ENCODE assay signal across 1 cellular context in the genomic region with DNA sequence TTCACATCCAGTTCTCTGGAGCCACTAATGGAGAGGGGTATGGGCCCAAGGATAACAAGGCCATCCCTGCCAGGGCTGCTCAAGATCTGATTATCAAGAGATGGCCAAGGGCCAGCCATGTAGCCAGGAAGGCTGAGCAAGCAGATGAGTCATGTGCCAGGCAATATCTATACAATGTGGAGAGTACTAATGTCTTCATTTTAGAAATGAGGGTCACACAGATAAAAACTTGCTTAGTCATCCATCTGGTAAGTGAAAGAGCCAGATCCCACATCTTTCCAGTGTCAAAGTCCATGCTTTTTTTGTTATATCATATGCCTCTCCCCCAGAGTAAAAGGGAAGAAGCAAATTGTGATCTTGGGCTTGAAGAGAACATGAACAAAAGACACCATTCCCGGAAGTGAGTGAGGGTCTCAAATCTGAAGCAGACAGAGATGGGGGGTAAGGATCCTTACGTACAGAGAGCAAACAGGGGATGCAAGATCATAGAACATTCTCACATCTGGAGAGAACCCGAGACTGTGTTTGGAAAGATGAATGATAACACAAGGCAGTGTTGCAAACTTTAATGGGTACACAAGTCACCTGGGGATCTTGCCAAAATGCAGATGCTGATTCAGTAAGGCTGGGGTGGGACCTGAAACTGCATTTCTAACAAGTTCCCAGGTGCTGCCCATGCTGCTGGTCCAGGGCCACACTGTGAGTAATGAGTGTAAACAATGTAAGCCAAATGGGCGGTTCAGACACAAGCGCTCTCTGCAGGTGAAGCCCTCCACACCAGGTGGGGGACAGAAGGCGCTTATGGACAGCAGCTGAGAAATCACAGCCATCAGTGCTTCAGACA.
TF ChIP-seq lines count a peak whose summit lies in the region.

No MANE protein-coding gene starts in this region.

TF ChIP-seq in HepG2, 621 proteins besides CTCF, POLR2A, EP300 and RAD21 (continued from another document and continues in another):
- TF ChIP-seq ZNF800 (CRISPR knock-in tag; IDR thresholded peaks at IDR 0.05) (no peak), TBX2 (CRISPR knock-in tag; IDR thresholded peaks at IDR 0.05; ENCODE audit: borderline replicate concordance) (0 out of 2 replicates have a peak, but pooled peaks have one; percentile 50), CREBL2 (CRISPR knock-in tag; IDR thresholded peaks at IDR 0.05; ENCODE audit: borderline replicate concordance) (no peak), HOXA5 (CRISPR knock-in tag; IDR thresholded peaks at IDR 0.05) (no peak), GTF3A (CRISPR knock-in tag; conservative IDR thresholded peaks at IDR 0.05) (no peak), TBX3 (IDR thresholded peaks at IDR 0.05; ENCODE audit: borderline replicate concordance) (no peak), SP2 (CRISPR knock-in tag; IDR thresholded peaks at IDR 0.05) (no peak), ZNF317 (CRISPR knock-in tag; IDR thresholded peaks at IDR 0.05) (peak; percentile 50; the same call in 1 of the 2 replicates), EZH2 (conservative IDR thresholded peaks at IDR 0.05; ENCODE audit: low read depth, low read length) (no peak), ELF4 (CRISPR knock-in tag; IDR thresholded peaks at IDR 0.05; ENCODE audit: borderline replicate concordance) (no peak), GABPA (IDR thresholded peaks at IDR 0.05; ENCODE audit: low read depth, low read length) (no peak), GABPA (CRISPR knock-in tag; IDR thresholded peaks at IDR 0.05; ENCODE audit: low read depth) (no peak), ZNF564 (CRISPR knock-in tag; IDR thresholded peaks at IDR 0.05) (no peak), ZSCAN12 (CRISPR knock-in tag; IDR thresholded peaks at IDR 0.05) (no peak), ZNF331 (CRISPR knock-in tag; IDR thresholded peaks at IDR 0.05) (no peak), ZBTB42 (CRISPR knock-in tag; IDR thresholded peaks at IDR 0.05) (no peak), ZKSCAN1 (IDR thresholded peaks at IDR 0.05; ENCODE audit: low read length) (no peak), ZSCAN9 (CRISPR knock-in tag; IDR thresholded peaks at IDR 0.05; ENCODE audit: borderline replicate concordance) (peak; percentile 47; the same call in 1 of the 2 replicates), ISL2 (CRISPR knock-in tag; IDR thresholded peaks at IDR 0.05) (no peak), KDM3A (CRISPR knock-in tag; IDR thresholded peaks at IDR 0.05; ENCODE audit: low read depth) (no peak), ZHX1 (CRISPR knock-in tag; IDR thresholded peaks at IDR 0.05; ENCODE audit: low read depth) (no peak), ZNF501 (CRISPR knock-in tag; IDR thresholded peaks at IDR 0.05) (0 out of 2 replicates have a peak, but pooled peaks have one; percentile 5), ZNF263 (CRISPR knock-in tag; IDR thresholded peaks at IDR 0.05) (no peak)
- TF ChIP-seq, protein P1, sequence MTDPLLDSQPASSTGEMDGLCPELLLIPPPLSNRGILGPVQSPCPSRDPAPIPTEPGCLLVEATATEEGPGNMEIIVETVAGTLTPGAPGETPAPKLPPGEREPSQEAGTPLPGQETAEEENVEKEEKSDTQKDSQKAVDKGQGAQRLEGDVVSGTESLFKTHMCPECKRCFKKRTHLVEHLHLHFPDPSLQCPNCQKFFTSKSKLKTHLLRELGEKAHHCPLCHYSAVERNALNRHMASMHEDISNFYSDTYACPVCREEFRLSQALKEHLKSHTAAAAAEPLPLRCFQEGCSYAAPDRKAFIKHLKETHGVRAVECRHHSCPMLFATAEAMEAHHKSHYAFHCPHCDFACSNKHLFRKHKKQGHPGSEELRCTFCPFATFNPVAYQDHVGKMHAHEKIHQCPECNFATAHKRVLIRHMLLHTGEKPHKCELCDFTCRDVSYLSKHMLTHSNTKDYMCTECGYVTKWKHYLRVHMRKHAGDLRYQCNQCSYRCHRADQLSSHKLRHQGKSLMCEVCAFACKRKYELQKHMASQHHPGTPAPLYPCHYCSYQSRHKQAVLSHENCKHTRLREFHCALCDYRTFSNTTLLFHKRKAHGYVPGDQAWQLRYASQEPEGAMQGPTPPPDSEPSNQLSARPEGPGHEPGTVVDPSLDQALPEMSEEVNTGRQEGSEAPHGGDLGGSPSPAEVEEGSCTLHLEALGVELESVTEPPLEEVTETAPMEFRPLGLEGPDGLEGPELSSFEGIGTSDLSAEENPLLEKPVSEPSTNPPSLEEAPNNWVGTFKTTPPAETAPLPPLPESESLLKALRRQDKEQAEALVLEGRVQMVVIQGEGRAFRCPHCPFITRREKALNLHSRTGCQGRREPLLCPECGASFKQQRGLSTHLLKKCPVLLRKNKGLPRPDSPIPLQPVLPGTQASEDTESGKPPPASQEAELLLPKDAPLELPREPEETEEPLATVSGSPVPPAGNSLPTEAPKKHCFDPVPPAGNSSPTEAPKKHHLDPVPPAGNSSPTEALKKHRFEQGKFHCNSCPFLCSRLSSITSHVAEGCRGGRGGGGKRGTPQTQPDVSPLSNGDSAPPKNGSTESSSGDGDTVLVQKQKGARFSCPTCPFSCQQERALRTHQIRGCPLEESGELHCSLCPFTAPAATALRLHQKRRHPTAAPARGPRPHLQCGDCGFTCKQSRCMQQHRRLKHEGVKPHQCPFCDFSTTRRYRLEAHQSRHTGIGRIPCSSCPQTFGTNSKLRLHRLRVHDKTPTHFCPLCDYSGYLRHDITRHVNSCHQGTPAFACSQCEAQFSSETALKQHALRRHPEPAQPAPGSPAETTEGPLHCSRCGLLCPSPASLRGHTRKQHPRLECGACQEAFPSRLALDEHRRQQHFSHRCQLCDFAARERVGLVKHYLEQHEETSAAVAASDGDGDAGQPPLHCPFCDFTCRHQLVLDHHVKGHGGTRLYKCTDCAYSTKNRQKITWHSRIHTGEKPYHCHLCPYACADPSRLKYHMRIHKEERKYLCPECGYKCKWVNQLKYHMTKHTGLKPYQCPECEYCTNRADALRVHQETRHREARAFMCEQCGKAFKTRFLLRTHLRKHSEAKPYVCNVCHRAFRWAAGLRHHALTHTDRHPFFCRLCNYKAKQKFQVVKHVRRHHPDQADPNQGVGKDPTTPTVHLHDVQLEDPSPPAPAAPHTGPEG (CRISPR knock-in tag; IDR thresholded peaks at IDR 0.05) = no peak
- TF ChIP-seq, protein P2, sequence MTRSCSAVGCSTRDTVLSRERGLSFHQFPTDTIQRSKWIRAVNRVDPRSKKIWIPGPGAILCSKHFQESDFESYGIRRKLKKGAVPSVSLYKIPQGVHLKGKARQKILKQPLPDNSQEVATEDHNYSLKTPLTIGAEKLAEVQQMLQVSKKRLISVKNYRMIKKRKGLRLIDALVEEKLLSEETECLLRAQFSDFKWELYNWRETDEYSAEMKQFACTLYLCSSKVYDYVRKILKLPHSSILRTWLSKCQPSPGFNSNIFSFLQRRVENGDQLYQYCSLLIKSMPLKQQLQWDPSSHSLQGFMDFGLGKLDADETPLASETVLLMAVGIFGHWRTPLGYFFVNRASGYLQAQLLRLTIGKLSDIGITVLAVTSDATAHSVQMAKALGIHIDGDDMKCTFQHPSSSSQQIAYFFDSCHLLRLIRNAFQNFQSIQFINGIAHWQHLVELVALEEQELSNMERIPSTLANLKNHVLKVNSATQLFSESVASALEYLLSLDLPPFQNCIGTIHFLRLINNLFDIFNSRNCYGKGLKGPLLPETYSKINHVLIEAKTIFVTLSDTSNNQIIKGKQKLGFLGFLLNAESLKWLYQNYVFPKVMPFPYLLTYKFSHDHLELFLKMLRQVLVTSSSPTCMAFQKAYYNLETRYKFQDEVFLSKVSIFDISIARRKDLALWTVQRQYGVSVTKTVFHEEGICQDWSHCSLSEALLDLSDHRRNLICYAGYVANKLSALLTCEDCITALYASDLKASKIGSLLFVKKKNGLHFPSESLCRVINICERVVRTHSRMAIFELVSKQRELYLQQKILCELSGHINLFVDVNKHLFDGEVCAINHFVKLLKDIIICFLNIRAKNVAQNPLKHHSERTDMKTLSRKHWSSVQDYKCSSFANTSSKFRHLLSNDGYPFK (CRISPR knock-in tag; IDR thresholded peaks at IDR 0.05; ENCODE audit: borderline replicate concordance) = no peak
- TF ChIP-seq, protein P3, sequence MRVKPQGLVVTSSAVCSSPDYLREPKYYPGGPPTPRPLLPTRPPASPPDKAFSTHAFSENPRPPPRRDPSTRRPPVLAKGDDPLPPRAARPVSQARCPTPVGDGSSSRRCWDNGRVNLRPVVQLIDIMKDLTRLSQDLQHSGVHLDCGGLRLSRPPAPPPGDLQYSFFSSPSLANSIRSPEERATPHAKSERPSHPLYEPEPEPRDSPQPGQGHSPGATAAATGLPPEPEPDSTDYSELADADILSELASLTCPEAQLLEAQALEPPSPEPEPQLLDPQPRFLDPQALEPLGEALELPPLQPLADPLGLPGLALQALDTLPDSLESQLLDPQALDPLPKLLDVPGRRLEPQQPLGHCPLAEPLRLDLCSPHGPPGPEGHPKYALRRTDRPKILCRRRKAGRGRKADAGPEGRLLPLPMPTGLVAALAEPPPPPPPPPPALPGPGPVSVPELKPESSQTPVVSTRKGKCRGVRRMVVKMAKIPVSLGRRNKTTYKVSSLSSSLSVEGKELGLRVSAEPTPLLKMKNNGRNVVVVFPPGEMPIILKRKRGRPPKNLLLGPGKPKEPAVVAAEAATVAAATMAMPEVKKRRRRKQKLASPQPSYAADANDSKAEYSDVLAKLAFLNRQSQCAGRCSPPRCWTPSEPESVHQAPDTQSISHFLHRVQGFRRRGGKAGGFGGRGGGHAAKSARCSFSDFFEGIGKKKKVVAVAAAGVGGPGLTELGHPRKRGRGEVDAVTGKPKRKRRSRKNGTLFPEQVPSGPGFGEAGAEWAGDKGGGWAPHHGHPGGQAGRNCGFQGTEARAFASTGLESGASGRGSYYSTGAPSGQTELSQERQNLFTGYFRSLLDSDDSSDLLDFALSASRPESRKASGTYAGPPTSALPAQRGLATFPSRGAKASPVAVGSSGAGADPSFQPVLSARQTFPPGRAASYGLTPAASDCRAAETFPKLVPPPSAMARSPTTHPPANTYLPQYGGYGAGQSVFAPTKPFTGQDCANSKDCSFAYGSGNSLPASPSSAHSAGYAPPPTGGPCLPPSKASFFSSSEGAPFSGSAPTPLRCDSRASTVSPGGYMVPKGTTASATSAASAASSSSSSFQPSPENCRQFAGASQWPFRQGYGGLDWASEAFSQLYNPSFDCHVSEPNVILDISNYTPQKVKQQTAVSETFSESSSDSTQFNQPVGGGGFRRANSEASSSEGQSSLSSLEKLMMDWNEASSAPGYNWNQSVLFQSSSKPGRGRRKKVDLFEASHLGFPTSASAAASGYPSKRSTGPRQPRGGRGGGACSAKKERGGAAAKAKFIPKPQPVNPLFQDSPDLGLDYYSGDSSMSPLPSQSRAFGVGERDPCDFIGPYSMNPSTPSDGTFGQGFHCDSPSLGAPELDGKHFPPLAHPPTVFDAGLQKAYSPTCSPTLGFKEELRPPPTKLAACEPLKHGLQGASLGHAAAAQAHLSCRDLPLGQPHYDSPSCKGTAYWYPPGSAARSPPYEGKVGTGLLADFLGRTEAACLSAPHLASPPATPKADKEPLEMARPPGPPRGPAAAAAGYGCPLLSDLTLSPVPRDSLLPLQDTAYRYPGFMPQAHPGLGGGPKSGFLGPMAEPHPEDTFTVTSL (CRISPR knock-in tag; IDR thresholded peaks at IDR 0.05; ENCODE audit: borderline replicate concordance) = 0 out of 2 replicates have a peak, but pooled peaks have one; percentile 21
- TF ChIP-seq, protein P4, sequence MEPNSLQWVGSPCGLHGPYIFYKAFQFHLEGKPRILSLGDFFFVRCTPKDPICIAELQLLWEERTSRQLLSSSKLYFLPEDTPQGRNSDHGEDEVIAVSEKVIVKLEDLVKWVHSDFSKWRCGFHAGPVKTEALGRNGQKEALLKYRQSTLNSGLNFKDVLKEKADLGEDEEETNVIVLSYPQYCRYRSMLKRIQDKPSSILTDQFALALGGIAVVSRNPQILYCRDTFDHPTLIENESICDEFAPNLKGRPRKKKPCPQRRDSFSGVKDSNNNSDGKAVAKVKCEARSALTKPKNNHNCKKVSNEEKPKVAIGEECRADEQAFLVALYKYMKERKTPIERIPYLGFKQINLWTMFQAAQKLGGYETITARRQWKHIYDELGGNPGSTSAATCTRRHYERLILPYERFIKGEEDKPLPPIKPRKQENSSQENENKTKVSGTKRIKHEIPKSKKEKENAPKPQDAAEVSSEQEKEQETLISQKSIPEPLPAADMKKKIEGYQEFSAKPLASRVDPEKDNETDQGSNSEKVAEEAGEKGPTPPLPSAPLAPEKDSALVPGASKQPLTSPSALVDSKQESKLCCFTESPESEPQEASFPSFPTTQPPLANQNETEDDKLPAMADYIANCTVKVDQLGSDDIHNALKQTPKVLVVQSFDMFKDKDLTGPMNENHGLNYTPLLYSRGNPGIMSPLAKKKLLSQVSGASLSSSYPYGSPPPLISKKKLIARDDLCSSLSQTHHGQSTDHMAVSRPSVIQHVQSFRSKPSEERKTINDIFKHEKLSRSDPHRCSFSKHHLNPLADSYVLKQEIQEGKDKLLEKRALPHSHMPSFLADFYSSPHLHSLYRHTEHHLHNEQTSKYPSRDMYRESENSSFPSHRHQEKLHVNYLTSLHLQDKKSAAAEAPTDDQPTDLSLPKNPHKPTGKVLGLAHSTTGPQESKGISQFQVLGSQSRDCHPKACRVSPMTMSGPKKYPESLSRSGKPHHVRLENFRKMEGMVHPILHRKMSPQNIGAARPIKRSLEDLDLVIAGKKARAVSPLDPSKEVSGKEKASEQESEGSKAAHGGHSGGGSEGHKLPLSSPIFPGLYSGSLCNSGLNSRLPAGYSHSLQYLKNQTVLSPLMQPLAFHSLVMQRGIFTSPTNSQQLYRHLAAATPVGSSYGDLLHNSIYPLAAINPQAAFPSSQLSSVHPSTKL (CRISPR knock-in tag; IDR thresholded peaks at IDR 0.05) = peak; percentile 15; the same call in 1 of the 2 replicates
